ENCODE assay signal across 8 cellular contexts in genomic region chr6:13573669-13574110, GRCh38. TPM values are rescaled to one million over a fixed set of nuclear protein-coding genes. Genes with fewer than 3 reads are reported as not detected.
A peak's percentile ranks its signal among the peaks of the same experiment; 100 is the strongest.
DNase-seq lines count a peak whose midpoint lies in the region; ATAC-seq lines count a peak whose summit lies in the region.

No MANE protein-coding gene starts in this region.

- no peaks in the 10 kb centered on the region for H3K9me3 Mint-ChIP-seq in activated naive CD4-positive, alpha-beta T cell treated with anti-CD3 and anti-CD28 coated beads, Interleukin-2, amount 50 U/mL, for 24 hours

- H3K27me3 ChIP-seq in layer of hippocampus (ENCODE audit: control insufficient read depth, insufficient read depth, low read length), result no peaks in the 10 kb centered on the region

- peaks cover 4% of the 10 kb centered on the region for H3K36me3 Mint-ChIP-seq in activated naive CD4-positive, alpha-beta T cell treated with anti-CD3 and anti-CD28 coated beads, Interleukin-2, amount 50 U/mL, for 24 hours

- ATAC-seq in GM21825 (IDR thresholded peaks at IDR 0.05; ENCODE audit: unreplicated experiment), result no peak

- DNase-seq in activated naive CD4-positive, alpha-beta T cell treated with Interleukin-2 at 50 U/mL for 16 hours, result no peak
- DNase-seq in RPMI7951 (ENCODE audit: low read depth) (peak; percentile 65), cerebellar cortex (ENCODE audit: low spot score) (peak; percentile 50), NCI-H345 treated with DMSO at 0.1 percent for 48 hours (lab: John Stamatoyannopoulos, UW; ENCODE audit: unreplicated experiment) (no peak)
- peak; percentile 25 for DNase-seq in stimulated activated CD4-positive, alpha-beta T cell treated with anti-CD3 and anti-CD28 coated beads, Interleukin-1b, Interleukin-23, amount 100 ng/mL, for 48 hours

- peak overlapping the region; percentile 80 for H3K27ac ChIP-seq in layer of hippocampus (ENCODE audit: low read depth, low read length)

- peak overlapping the region; percentile 46 for H3K27ac Mint-ChIP-seq in activated naive CD4-positive, alpha-beta T cell treated with anti-CD3 and anti-CD28 coated beads, Interleukin-2, amount 50 U/mL, for 24 hours

- H3K4me1 Mint-ChIP-seq in activated naive CD4-positive, alpha-beta T cell treated with anti-CD3 and anti-CD28 coated beads, Interleukin-2, amount 50 U/mL, for 24 hours, result peaks cover 23% of the 10 kb centered on the region

- H3K4me3 Mint-ChIP-seq in activated naive CD4-positive, alpha-beta T cell treated with anti-CD3 and anti-CD28 coated beads, Interleukin-2, amount 50 U/mL, for 24 hours, result peak overlapping the region; percentile 99

- no peaks in the 10 kb centered on the region for H3K27me3 Mint-ChIP-seq in activated naive CD4-positive, alpha-beta T cell treated with anti-CD3 and anti-CD28 coated beads, Interleukin-2, amount 50 U/mL, for 24 hours

RNA-seq across cellular contexts. Expression of gene SIRT5, which starts 0.7 kb away (rescaled TPM):
- total RNA-seq in RPMI7951 (2014; rRNA removed; shearing (Covaris generic)), result 5.9 and 10.0 TPM in 2 replicates

RNA-seq across cellular contexts. Expression of gene NOL7, which starts 41.4 kb away (rescaled TPM):
- 89.5 and 108 TPM in 2 replicates for total RNA-seq in RPMI7951 (2014; rRNA removed; shearing (Covaris generic))

Comparison
In these comparisons a context has a peak if more than half of its experiments do, and no peak if none do; other contexts are left out.
1. DNase-seq: peak in RPMI7951 (single experiment), cerebellar cortex (single experiment) and stimulated activated CD4-positive, alpha-beta T cell treated with anti-CD3 and anti-CD28 coated beads, Interleukin-1b, Interleukin-23, amount 100 ng/mL, for 48 hours (single experiment); none in activated naive CD4-positive, alpha-beta T cell treated with Interleukin-2 at 50 U/mL for 16 hours (single experiment) and NCI-H345 treated with DMSO at 0.1 percent for 48 hours (single experiment).